ENCODE assay signal across 1 cellular context in the genomic region with DNA sequence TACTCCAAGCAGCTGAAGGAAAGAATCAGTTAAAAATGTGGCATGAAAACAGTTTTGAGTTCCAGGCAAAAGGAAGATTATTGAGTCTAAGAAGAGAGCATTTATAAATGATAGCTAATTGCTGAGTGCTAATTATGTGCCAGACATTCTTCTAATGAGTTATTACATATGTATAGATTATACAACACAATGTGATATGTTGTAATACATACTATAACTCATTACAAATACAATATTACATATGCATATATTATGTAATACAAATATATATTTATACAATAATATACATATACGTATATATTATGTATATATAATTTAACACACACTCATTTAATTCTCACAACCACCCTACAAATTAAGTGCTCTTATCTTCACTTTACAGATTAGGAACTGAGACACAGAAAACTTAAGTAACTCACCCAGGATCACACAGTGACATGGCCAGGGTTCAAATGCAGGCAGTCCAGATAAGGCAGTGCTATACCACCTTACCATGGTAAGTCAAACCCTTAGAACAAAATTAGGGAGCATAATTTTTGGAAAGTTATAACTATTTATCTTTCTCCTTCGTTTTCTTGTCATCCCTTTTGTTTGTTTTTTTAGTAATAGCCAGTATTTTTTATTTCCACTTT.
A peak's percentile ranks its signal among the peaks of the same experiment; 100 is the strongest.
TF ChIP-seq lines count a peak whose summit lies in the region.

No MANE protein-coding gene starts in this region.

TF ChIP-seq in HepG2, 621 proteins besides CTCF, POLR2A, EP300 and RAD21:
- TF ChIP-seq RFX1 (IDR thresholded peaks at IDR 0.05) = no peak
- 0 out of 2 replicates have a peak, but pooled peaks have one; percentile 20 for TF ChIP-seq RBFOX2 (IDR thresholded peaks at IDR 0.05; ENCODE audit: low read depth, low read length)
